In genomic region chr3:136518102-136518501, GRCh38 we compare ENCODE assay signal across 23 cellular contexts.
DNase-seq lines count a peak whose midpoint lies in the region; ATAC-seq, FAIRE-seq and TF ChIP-seq lines count a peak whose summit lies in the region.
"Had no signal": no experiment of that assay in that cellular context is flagged by ENCODE, and none has a peak within 500 bp of the region (broad histone marks: within the 10 kb centered on the region; RNA-seq: fewer than 3 reads in every experiment).

No MANE protein-coding gene starts in this region.

- TF ChIP-seq POLR2A in H54 (IDR thresholded peaks at IDR 0.05; ENCODE audit: low read depth, low read length): no peak

- FAIRE-seq in H54 (lab: Jason Lieb, UNC): peak; percentile 33
- FAIRE-seq: GM12878, GM12892, GM18507 had no signal

- no peak for DNase-seq in H54 (ENCODE audit: insufficient read length, low spot score)
- peak; percentile 79 for DNase-seq in SK-N-DZ (ENCODE audit: low spot score)
- DNase-seq in mesenteric fat pad (ENCODE audit: low spot score): no peak
- no peak for DNase-seq in KBM-7
- DNase-seq: 8988T; ACHN; BE2C; C1 segment of cervical spinal cord; CD4-positive, alpha-beta memory T cell; CD4-positive, CD25-positive, alpha-beta regulatory T cell; CD8-positive, alpha-beta memory T cell; COR-L47; DMS 273 treated with DMSO at 0.1 percent for 48 hours; DMS153; DMS53; DMS79; DND-41; EL; GDM1 had no signal

- in situ Hi-C loops in KBM-7 (cut with MboI; ENCODE audit: low pct_unique_long_range_greater_than_20kb, low sequenced_read_pairs): no loop called here

- ATAC-seq in SK-N-SH treated with all-trans-retinoic acid at 6 μM for 48 hours: no peak
- ATAC-seq: GM12878 had no signal

TF ChIP-seq in SK-N-SH treated with all-trans-retinoic acid at 6 μM for 48 hours, 23 proteins besides CTCF, POLR2A, EP300 and RAD21:
- TF ChIP-seq ZFP3 (CRISPR knock-in tag; IDR thresholded peaks at IDR 0.05) (no peak), ZNF8 (CRISPR knock-in tag; IDR thresholded peaks at IDR 0.05) (peak; percentile 76), ZFP30 (CRISPR knock-in tag; IDR thresholded peaks at IDR 0.05) (no peak), TCF4 (CRISPR knock-in tag; IDR thresholded peaks at IDR 0.05; ENCODE audit: borderline replicate concordance) (peak; percentile 76)
